Comparison of ENCODE assay signal across 9 cellular contexts in the genomic region with DNA sequence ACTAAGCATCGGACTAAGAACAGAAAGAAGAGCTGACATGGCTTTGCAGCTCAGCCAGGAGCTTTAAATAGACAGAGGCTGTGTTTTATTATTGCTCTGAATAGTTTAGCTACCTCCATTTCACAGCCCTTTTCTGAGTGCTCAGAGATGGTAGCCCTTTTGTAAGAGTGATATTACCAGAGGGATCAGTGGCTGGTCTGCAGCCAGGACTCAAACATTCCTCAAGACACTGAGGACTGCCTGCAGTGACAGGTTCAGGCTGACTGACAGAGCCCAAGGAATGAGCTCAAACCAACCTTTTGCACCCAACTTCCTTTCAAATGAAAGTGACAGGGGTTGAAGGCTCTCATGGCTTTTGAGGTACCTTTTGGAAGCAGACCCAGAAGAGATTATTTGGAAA.
DNase-seq lines count a peak whose midpoint lies in the region; ATAC-seq and TF ChIP-seq lines count a peak whose summit lies in the region.
"Had no signal": no experiment of that assay in that cellular context is flagged by ENCODE, and none has a peak within 500 bp of the region (broad histone marks: within the 10 kb centered on the region; RNA-seq: fewer than 3 reads in every experiment).

No MANE protein-coding gene starts in this region.

- H3K9me3 ChIP-seq in thymus (ENCODE audit: control insufficient read depth) (no peaks in the 10 kb centered on the region), ovary (no peaks in the 10 kb centered on the region)

- peaks cover 19% of the 10 kb centered on the region for H3K36me3 Mint-ChIP-seq in T-cell

- no peaks in the 10 kb centered on the region for H3K27me3 Mint-ChIP-seq in T-cell

- ATAC-seq in GM18858 (IDR thresholded peaks at IDR 0.05; ENCODE audit: unreplicated experiment) (peak; percentile 28), HG02642 (IDR thresholded peaks at IDR 0.05; ENCODE audit: poor library complexity, unreplicated experiment) (peak; percentile 53), T-cell (replicated peaks in 1 of 4) (peak; percentile 61 to 64 (median 63)), left ventricle myocardium superior (peak; percentile 70)
- ATAC-seq: K562 had no signal

- H3K4me1 Mint-ChIP-seq in T-cell, result peaks cover 26 to 40% (median 35%) of the 10 kb centered on the region in 3 donors

- TF ChIP-seq POLR2A in ovary (IDR thresholded peaks at IDR 0.05), result no peak
- no peak for TF ChIP-seq POLR2A in erythroblast (IDR thresholded peaks at IDR 0.05; ENCODE audit: low read length)

- TF ChIP-seq EP300 in ovary (IDR thresholded peaks at IDR 0.05), result no peak

- peak overlapping the region; percentile 21 for H3K27ac ChIP-seq in thymus (ENCODE audit: low read depth)
- no peak overlapping the region for H3K27ac ChIP-seq in ovary

- H3K4me3 Mint-ChIP-seq in T-cell, result peak overlapping the region; percentile 78 to 85 (median 81)

- peak overlapping the region; percentile 94 to 95 for H3K27ac Mint-ChIP-seq in T-cell

- H3K4me3 ChIP-seq in thymus (ENCODE audit: low read length), result no peak overlapping the region
- no peak overlapping the region for H3K4me3 ChIP-seq in ovary
- H3K4me3 ChIP-seq: K562 had no signal

- H3K36me3 ChIP-seq in thymus (ENCODE audit: control insufficient read depth, insufficient read depth) (no peaks in the 10 kb centered on the region), ovary (no peaks in the 10 kb centered on the region)

- DNase-seq in T-cell (peak in 3 of 34 experiments; percentile 0 to 10 (median 1)), left ventricle myocardium superior (no peak), ovary (no peak), erythroblast (lab: John Stamatoyannopoulos, UW) (no peak), activated gamma-delta T cell (lab: John Stamatoyannopoulos, UW) (no peak)

- POLR2A ChIA-PET in T-cell (lab: Charles Lee), result interaction anchor here (0.5 to 0.7 kb wide), 5 partner anchors 22 to 428 kb away, joined by 3 to 7 read pairs (median 3); no protein-coding TSS in a partner anchor

- CTCF ChIA-PET in T-cell (lab: Charles Lee), result no interaction called here

- H3K4me1 ChIP-seq in thymus (ENCODE audit: control insufficient read depth, insufficient read depth, low read length) (no peaks in the 10 kb centered on the region), ovary (ENCODE audit: insufficient read depth) (peaks cover 11% of the 10 kb centered on the region)

- no peaks in the 10 kb centered on the region for H3K9me3 Mint-ChIP-seq in T-cell

- WGBS in thymus, result 28% methylated on average over 1 of the region's 1 CpG
- 6 to 17% (median 9%) methylated on average over 1 of the region's 1 CpG for WGBS in ovary, 3 donors

- intact Hi-C loops in left ventricle myocardium superior (cut with micrococcal nuclease), result no loop called here
- intact Hi-C loops in ovary (cut with DNase I), result no loop called here

- no peak for TF ChIP-seq CTCF in ovary (IDR thresholded peaks at IDR 0.05)

- H3K27me3 ChIP-seq in thymus (ENCODE audit: control insufficient read depth, insufficient read depth), result no peaks in the 10 kb centered on the region
- no peaks in the 10 kb centered on the region for H3K27me3 ChIP-seq in ovary
